Comparison of ENCODE assay signal across 1 cellular context in the genomic region with DNA sequence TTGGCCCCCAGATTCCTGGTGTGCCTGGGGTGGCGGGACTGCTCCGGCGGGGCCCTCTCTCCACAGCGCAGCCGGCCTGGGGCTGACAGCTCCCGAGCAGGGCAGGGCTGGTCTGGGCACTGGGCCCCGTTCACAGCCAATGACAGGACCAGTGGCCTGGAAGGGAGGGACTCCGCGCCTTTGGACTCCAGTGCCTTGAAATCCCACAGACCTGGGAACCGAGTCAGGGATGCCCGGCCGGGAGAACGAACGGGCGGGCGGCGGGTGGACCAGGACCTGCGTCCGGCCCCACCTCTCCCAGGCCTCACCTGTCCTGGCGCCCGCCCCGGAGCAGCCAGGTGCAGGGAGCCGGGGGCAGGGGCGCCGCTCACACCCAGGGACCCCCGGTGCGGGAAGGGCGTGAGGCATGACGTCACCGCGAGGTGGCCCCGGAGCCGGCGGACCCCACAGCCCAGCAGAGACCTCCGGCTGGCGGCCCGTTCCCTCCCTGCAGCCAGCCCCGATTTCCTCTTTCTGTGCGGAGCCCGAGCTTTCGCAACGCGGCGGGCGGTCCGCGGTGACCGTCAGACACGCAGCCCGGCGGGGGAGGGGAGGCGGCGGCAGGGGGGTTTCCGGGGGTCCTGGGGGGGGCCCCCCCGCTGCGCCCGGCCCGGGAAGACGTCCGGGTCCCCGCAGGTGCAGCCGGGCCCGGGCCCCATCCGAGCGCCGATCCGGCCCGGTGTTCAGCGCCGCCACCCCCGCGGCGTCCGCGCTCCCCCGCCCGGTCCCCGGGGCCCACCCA.
A peak's percentile ranks its signal among the peaks of the same experiment; 100 is the strongest.
TF ChIP-seq lines count a peak whose summit lies in the region.

No MANE protein-coding gene starts in this region.

TF ChIP-seq in GM23338, 12 proteins besides CTCF, POLR2A, EP300 and RAD21:
- TF ChIP-seq, protein P1, sequence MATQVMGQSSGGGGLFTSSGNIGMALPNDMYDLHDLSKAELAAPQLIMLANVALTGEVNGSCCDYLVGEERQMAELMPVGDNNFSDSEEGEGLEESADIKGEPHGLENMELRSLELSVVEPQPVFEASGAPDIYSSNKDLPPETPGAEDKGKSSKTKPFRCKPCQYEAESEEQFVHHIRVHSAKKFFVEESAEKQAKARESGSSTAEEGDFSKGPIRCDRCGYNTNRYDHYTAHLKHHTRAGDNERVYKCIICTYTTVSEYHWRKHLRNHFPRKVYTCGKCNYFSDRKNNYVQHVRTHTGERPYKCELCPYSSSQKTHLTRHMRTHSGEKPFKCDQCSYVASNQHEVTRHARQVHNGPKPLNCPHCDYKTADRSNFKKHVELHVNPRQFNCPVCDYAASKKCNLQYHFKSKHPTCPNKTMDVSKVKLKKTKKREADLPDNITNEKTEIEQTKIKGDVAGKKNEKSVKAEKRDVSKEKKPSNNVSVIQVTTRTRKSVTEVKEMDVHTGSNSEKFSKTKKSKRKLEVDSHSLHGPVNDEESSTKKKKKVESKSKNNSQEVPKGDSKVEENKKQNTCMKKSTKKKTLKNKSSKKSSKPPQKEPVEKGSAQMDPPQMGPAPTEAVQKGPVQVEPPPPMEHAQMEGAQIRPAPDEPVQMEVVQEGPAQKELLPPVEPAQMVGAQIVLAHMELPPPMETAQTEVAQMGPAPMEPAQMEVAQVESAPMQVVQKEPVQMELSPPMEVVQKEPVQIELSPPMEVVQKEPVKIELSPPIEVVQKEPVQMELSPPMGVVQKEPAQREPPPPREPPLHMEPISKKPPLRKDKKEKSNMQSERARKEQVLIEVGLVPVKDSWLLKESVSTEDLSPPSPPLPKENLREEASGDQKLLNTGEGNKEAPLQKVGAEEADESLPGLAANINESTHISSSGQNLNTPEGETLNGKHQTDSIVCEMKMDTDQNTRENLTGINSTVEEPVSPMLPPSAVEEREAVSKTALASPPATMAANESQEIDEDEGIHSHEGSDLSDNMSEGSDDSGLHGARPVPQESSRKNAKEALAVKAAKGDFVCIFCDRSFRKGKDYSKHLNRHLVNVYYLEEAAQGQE (IDR thresholded peaks at IDR 0.05; ENCODE audit: unreplicated experiment), result no peak
- TF ChIP-seq CREB1 (CRISPR knock-in tag; IDR thresholded peaks at IDR 0.05; ENCODE audit: low read depth) (peak; percentile 85), ZNF331 (CRISPR knock-in tag; IDR thresholded peaks at IDR 0.05; ENCODE audit: low read depth) (no peak)
